1 cellular context compared by ENCODE assay signal in the genomic region with DNA sequence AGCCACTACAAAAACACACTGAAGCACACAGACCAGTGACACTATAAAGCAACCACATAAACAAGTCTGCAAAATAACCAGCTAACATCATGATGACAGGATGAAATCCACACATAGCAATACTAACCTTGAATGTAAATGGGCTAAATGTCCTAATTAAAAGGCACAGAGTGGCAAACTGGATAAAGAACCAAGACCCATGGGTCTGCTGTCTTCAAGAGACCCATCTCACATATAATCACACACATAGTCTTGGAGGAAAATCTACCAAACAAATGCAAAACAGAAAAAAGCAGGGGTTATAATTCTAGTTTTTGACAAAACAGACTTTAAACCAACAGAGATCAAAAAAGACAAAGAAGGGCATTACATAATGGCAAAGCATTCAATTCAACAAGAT.
TF ChIP-seq lines count a peak whose summit lies in the region.
"Not testable (repeated sequence)": the region's sequence is repeated elsewhere in the genome, so short reads cannot be mapped to it uniquely, and the experiment has no call there.

No MANE protein-coding gene starts in this region.

- H3K27ac ChIP-seq in HEK293 (ENCODE audit: extremely low read depth, low read depth, low read length) = not testable (repeated sequence)

- H3K4me1 ChIP-seq in HEK293 (ENCODE audit: control insufficient read depth, insufficient read depth, low read length) = not testable (repeated sequence)

- not testable (repeated sequence) for H3K36me3 ChIP-seq in HEK293 (ENCODE audit: control insufficient read depth in 2 of 2, insufficient read depth in 1 of 2, low read length in 2 of 2)

- H3K4me3 ChIP-seq in HEK293 (ENCODE audit: low read depth, low read length) = not testable (repeated sequence)

- POLR2A ChIA-PET in HEK293 (lab: Yijun Ruan, JAX) = not testable (repeated sequence)

- CTCF ChIA-PET in HEK293 (lab: Yijun Ruan, JAX) = not testable (repeated sequence)

- H3K9me3 ChIP-seq in HEK293 (ENCODE audit: control insufficient read depth, insufficient read depth, low read depth, low read length) = not testable (repeated sequence)

- TF ChIP-seq CTCF in HEK293 (tag by site-specific recombination; IDR thresholded peaks at IDR 0.05) = not testable (repeated sequence)

TF ChIP-seq in HEK293, 187 proteins besides CTCF, POLR2A, EP300 and RAD21:
- TF ChIP-seq SETDB1 (IDR thresholded peaks at IDR 0.05; ENCODE audit: insufficient read length, low read length) = peak; percentile 93
